15 cellular contexts compared by ENCODE assay signal in the genomic region with DNA sequence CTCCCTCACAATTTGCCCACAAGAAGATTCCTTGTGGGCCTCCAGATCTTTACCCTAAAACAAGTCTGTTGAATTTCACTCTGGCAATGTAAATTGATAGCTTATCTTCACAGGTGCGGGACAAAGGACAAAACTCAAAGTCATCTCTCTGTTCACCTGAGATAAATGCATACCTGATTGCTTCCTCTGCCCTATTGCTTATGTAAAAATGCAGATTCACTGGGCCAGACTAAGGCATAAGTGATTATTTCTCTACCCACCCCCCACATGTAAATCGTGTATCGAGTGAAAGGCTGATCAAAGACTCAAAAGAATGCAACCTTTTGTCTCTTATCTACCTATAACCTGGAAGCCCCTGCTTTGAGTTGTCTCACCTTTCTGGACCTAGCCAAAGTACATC.
DNase-seq lines count a peak whose midpoint lies in the region; TF ChIP-seq lines count a peak whose summit lies in the region.
"Had no signal": no experiment of that assay in that cellular context is flagged by ENCODE, and none has a peak within 500 bp of the region (broad histone marks: within the 10 kb centered on the region; RNA-seq: fewer than 3 reads in every experiment).

No MANE protein-coding gene starts in this region.

- H3K4ac ChIP-seq in H9 (ENCODE audit: low read depth, low read length): no peak overlapping the region

- H3K36me3 Mint-ChIP-seq in Caco-2 (ENCODE audit: insufficient read depth, unreplicated experiment) (peaks cover 26% of the 10 kb centered on the region), H9 (ENCODE audit: insufficient read depth in 1 of 3, low read depth in 3 of 3) (no peaks in the 10 kb centered on the region; a peak in 2 of 7 replicates), progenitor cell of endocrine pancreas (ENCODE audit: insufficient read depth) (no peaks in the 10 kb centered on the region)

- H3K27me3 Mint-ChIP-seq in Caco-2 (ENCODE audit: insufficient read depth, unreplicated experiment) (no peaks in the 10 kb centered on the region), H9 (ENCODE audit: low read depth) (no peaks in the 10 kb centered on the region), progenitor cell of endocrine pancreas (no peaks in the 10 kb centered on the region)
- H3K27me3 Mint-ChIP-seq: CD4-positive, CD25-positive, alpha-beta regulatory T cell had no signal

- H3K4me1 ChIP-seq in Caco-2 (peaks cover 56% of the 10 kb centered on the region), H9 (ENCODE audit: insufficient read depth, low read length) (peaks cover 11% of the 10 kb centered on the region; the same call in 1 of the 2 replicates), hepatocyte (ENCODE audit: insufficient read depth) (no peaks in the 10 kb centered on the region)
- H3K4me1 ChIP-seq: BLaER1 treated with 17β-estradiol and CSF1 and Interleukin-3, amounts not matched to agents 10 nM and 100 nM had no signal

- TF ChIP-seq CTCF in Caco-2 (IDR thresholded peaks at IDR 0.05; ENCODE audit: insufficient read depth in 1 of 2, low read depth in 1 of 2, low read length in 1 of 2, severe bottlenecking in 1 of 2, unreplicated experiment in 1 of 2): no peak
- TF ChIP-seq CTCF in H9 (conservative IDR thresholded peaks at IDR 0.05): no peak
- TF ChIP-seq CTCF in hepatocyte (IDR thresholded peaks at IDR 0.05; ENCODE audit: poor library complexity): no peak
- TF ChIP-seq CTCF in progenitor cell of endocrine pancreas (IDR thresholded peaks at IDR 0.05; ENCODE audit: unreplicated experiment): no peak
- TF ChIP-seq CTCF in GM13977 (IDR thresholded peaks at IDR 0.05; ENCODE audit: extremely low read depth, insufficient read depth, missing control alignments): no peak

- H3K56ac ChIP-seq in H9 (ENCODE audit: insufficient read length, low read depth, low read length): no peak overlapping the region

- H3K9me2 ChIP-seq in hepatocyte (replicated peaks; ENCODE audit: insufficient read depth): no peaks in the 10 kb centered on the region

- H2AFZ ChIP-seq in H9 (ENCODE audit: low read length) (no peak overlapping the region), hepatocyte (no peak overlapping the region)

- H3K4me3 ChIP-seq in Caco-2 (ENCODE audit: low read depth, low read length): no peak overlapping the region
- no peak overlapping the region for H3K4me3 ChIP-seq in hepatocyte
- H3K4me3 ChIP-seq: BLaER1 treated with 17β-estradiol and CSF1 and Interleukin-3, amounts not matched to agents 10 nM and 100 nM; GM12878; K562 had no signal

- no peak overlapping the region for H2BK5ac ChIP-seq in H9 (ENCODE audit: insufficient read length, low read length)

- peak overlapping the region; percentile 53 for H3K4me3 Mint-ChIP-seq in Caco-2 (ENCODE audit: unreplicated experiment)
- H3K4me3 Mint-ChIP-seq in H9: no peak overlapping the region
- H3K4me3 Mint-ChIP-seq in progenitor cell of endocrine pancreas (ENCODE audit: low read depth): no peak overlapping the region
- H3K4me3 Mint-ChIP-seq: CD4-positive, CD25-positive, alpha-beta regulatory T cell had no signal

- H3K23me2 ChIP-seq in H9 (ENCODE audit: insufficient read length, low read depth, low read length, poor library complexity, severe bottlenecking): no peaks in the 10 kb centered on the region

- no CpG with 5 or more reads among the region's 3 CpGs for WGBS in H9 (ENCODE audit: extremely low coverage, insufficient read length, low lambda C conversion rate)
- WGBS in hepatocyte (ENCODE audit: low lambda C conversion rate, missing lambda C conversion rate): 33% methylated on average over 3 of the region's 3 CpGs

- H4K5ac ChIP-seq in H9 (ENCODE audit: insufficient read length, low read depth, low read length): no peak overlapping the region

- no peak overlapping the region for H2BK20ac ChIP-seq in H9 (ENCODE audit: low read depth, low read length, poor library complexity, severe bottlenecking)

- H4K20me1 ChIP-seq in H9 (ENCODE audit: control insufficient read depth, insufficient read depth, insufficient read length) (no peaks in the 10 kb centered on the region), hepatocyte (ENCODE audit: insufficient read depth, poor library complexity, severe bottlenecking) (no peaks in the 10 kb centered on the region)
- H4K20me1 ChIP-seq: BLaER1 treated with 17β-estradiol and CSF1 and Interleukin-3, amounts not matched to agents 10 nM and 100 nM had no signal

- in situ Hi-C loops in GM13977 (cut with MboI; ENCODE audit: low pct_unique_long_range_greater_than_20kb, low sequenced_read_pairs, unreplicated experiment): no loop called here

- no peaks in the 10 kb centered on the region for H3K79me1 ChIP-seq in H9 (ENCODE audit: insufficient read depth, low read depth, low read length, poor library complexity, severe bottlenecking)

- no TSS peak for BruUV-seq in Caco-2 (replicated peaks; lab: Mats Ljungman, UMichigan)

- H3K9me3 ChIP-seq in Caco-2 (peaks cover 2% of the 10 kb centered on the region; the same call in 1 of the 2 replicates), H9 (ENCODE audit: control insufficient read depth, low read depth, low read length) (no peaks in the 10 kb centered on the region), hepatocyte (ENCODE audit: low read depth) (no peaks in the 10 kb centered on the region)
- H3K9me3 ChIP-seq: BLaER1 treated with 17β-estradiol and CSF1 and Interleukin-3, amounts not matched to agents 10 nM and 100 nM had no signal

- POLR2A ChIA-PET in Caco-2 (lab: Charles Lee): interaction anchor here (0.6 kb wide), 1 partner anchor 416 kb away, joined by 3 read pairs; no protein-coding TSS in a partner anchor

- no peak overlapping the region for H3K14ac ChIP-seq in H9 (ENCODE audit: insufficient read depth, low read length)

- H3K23ac ChIP-seq in H9 (ENCODE audit: insufficient read length, low read depth, low read length): no peak overlapping the region

- peaks cover 22% of the 10 kb centered on the region for H3K9me3 Mint-ChIP-seq in Caco-2 (ENCODE audit: unreplicated experiment)
- H3K9me3 Mint-ChIP-seq in H9: no peaks in the 10 kb centered on the region; a peak in 2 of 5 replicates
- no peaks in the 10 kb centered on the region for H3K9me3 Mint-ChIP-seq in progenitor cell of endocrine pancreas (ENCODE audit: low read depth)

- DNase-seq in Caco-2 (peak; percentile 87 to 91), H9 (no peak), hepatocyte (ENCODE audit: low spot score) (no peak), progenitor cell of endocrine pancreas (ENCODE audit: low spot score, unreplicated experiment) (no peak), SKM-1 (lab: John Stamatoyannopoulos, UW; ENCODE audit: unreplicated experiment) (no peak), GM13977 (ENCODE audit: low spot score) (no peak)
- DNase-seq in activated CD8-positive, alpha-beta memory T cell treated with anti-CD3 and anti-CD28 coated beads for 24 hours: no peak
- DNase-seq: ACHN; Calu3; CD4-positive, CD25-positive, alpha-beta regulatory T cell; DMS 273 treated with DMSO at 0.1 percent for 48 hours; DMS79 had no signal

- no peak overlapping the region for H2BK15ac ChIP-seq in H9 (ENCODE audit: low read depth, low read length)

- H3K27ac Mint-ChIP-seq in Caco-2 (ENCODE audit: unreplicated experiment) (peak overlapping the region; percentile 96), H9 (peak overlapping the region; percentile 49 to 99 (median 89)), progenitor cell of endocrine pancreas (peak overlapping the region; percentile 30)

- no peak overlapping the region for H4K91ac ChIP-seq in H9 (ENCODE audit: insufficient read length, low read depth, low read length)

- H3K27me3 ChIP-seq in Caco-2 (replicated peaks; ENCODE audit: control insufficient read depth, insufficient read depth, low read length): no peaks in the 10 kb centered on the region
- no peaks in the 10 kb centered on the region for H3K27me3 ChIP-seq in H9 (ENCODE audit: insufficient read depth, low read length)
- no peaks in the 10 kb centered on the region for H3K27me3 ChIP-seq in hepatocyte
- H3K27me3 ChIP-seq: BLaER1 treated with 17β-estradiol and CSF1 and Interleukin-3, amounts not matched to agents 10 nM and 100 nM had no signal

- H3K18ac ChIP-seq in H9 (ENCODE audit: insufficient read length, low read depth, low read length): no peak overlapping the region

- H2AK5ac ChIP-seq in H9 (ENCODE audit: insufficient read length, low read length): no peak overlapping the region

- H3T11ph ChIP-seq in H9 (ENCODE audit: low read length): no peak overlapping the region

- H3K27ac ChIP-seq in H9 (ENCODE audit: insufficient read length, low read depth, low read length): peak overlapping the region; percentile 84
- peak overlapping the region; percentile 51 for H3K27ac ChIP-seq in hepatocyte
- H3K27ac ChIP-seq: BLaER1 treated with 17β-estradiol and CSF1 and Interleukin-3, amounts not matched to agents 10 nM and 100 nM had no signal

- no peak overlapping the region for H2BK12ac ChIP-seq in H9 (ENCODE audit: insufficient read length, low read depth, low read length)

- H3K36me3 ChIP-seq in Caco-2 (ENCODE audit: control insufficient read depth, insufficient read depth, low read length) (no peaks in the 10 kb centered on the region), hepatocyte (replicated peaks; ENCODE audit: insufficient read depth, low read depth) (no peaks in the 10 kb centered on the region)

- H4K8ac ChIP-seq in H9 (replicated peaks; ENCODE audit: insufficient read length, low read depth, low read length): no peak overlapping the region

- H3K79me2 ChIP-seq in H9 (ENCODE audit: insufficient read depth, low read length) (no peaks in the 10 kb centered on the region), hepatocyte (no peaks in the 10 kb centered on the region)

- peaks cover 50% of the 10 kb centered on the region for H3K4me1 Mint-ChIP-seq in Caco-2 (ENCODE audit: low read depth, unreplicated experiment)
- H3K4me1 Mint-ChIP-seq in H9: peaks cover 35 to 45% of the 10 kb centered on the region in 2 experiments
- H3K4me1 Mint-ChIP-seq in progenitor cell of endocrine pancreas (ENCODE audit: low read depth): peaks cover 15% of the 10 kb centered on the region

- H2BK120ac ChIP-seq in H9 (ENCODE audit: low read depth, low read length, poor library complexity, severe bottlenecking): no peak overlapping the region

- no peak overlapping the region for H3K9ac ChIP-seq in H9 (ENCODE audit: extremely low read depth, insufficient read length, low read length)
- H3K9ac ChIP-seq: BLaER1 treated with 17β-estradiol and CSF1 and Interleukin-3, amounts not matched to agents 10 nM and 100 nM had no signal

- no peak overlapping the region for H3K4me2 ChIP-seq in H9 (ENCODE audit: insufficient read depth, insufficient read length, low read length)
- peak overlapping the region; percentile 34 for H3K4me2 ChIP-seq in hepatocyte
- H3K4me2 ChIP-seq: BLaER1 treated with 17β-estradiol and CSF1 and Interleukin-3, amounts not matched to agents 10 nM and 100 nM had no signal

- CTCF ChIA-PET in Caco-2 (lab: Charles Lee): interaction anchor here (0.7 to 1.7 kb wide), 6 partner anchors 12 to 189 kb away, joined by 3 to 8 read pairs (median 6); no protein-coding TSS in a partner anchor

- intact Hi-C loops in Caco-2 (cut with micrococcal nuclease; ENCODE audit: unreplicated experiment): loop anchor here (1.0 to 5.0 kb wide), 7 partner anchors 78 to 425 kb away; partner anchors contain the start of genes FGFR1OP2 and INTS13

Comparison
In these comparisons a context has a peak if more than half of its experiments do, and no peak if none do; other contexts are left out.
1. DNase-seq: peak in Caco-2 (2 of 2); none in H9 (single experiment), hepatocyte (single experiment), progenitor cell of endocrine pancreas (single experiment), SKM-1 (single experiment), activated CD8-positive, alpha-beta memory T cell treated with anti-CD3 and anti-CD28 coated beads for 24 hours (single experiment) and GM13977 (single experiment).
2. H3K27ac Mint-ChIP-seq: peak in every context shown above with its lines; median percentile 96 in Caco-2; 89 in H9; 30 in progenitor cell of endocrine pancreas.